9 cellular contexts compared by ENCODE assay signal in the genomic region with DNA sequence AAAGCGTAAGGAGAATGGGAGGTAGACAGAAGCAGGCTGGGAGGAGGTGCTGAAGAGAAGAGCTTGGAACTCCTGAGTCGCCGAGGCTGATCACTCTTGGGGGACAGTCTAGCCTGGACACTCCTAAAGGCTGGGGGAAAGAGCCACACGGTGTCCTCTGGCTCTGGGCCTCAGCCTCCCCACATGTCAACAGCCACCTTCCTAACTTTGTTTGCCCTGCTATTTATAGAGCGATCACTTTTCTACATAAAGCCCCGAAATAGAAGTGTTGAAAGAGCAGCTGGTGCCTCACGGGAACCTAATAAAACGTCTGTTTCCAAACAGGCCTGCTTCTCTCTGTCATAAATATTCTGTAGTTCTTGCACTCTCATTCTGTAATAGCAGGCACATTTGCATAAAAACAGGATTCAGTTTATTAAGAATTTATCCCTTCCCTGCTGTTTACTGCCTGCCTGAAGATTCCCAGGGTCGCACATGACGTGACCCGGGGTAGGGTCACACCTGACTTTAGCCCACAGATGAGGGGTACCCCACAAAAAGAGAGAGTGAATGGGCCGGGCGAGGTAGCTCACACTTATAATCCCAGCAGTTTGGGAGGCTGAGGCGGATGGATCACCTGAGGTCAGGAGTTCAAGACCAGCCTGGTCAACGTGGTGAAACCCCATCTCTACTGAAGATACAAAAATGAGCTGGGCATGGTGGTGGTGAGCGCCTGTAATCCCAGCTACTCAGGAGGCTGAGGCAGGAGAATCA.
DNase-seq lines count a peak whose midpoint lies in the region; ATAC-seq, FAIRE-seq and TF ChIP-seq lines count a peak whose summit lies in the region.
"Had no signal": no experiment of that assay in that cellular context is flagged by ENCODE, and none has a peak within 500 bp of the region (broad histone marks: within the 10 kb centered on the region; RNA-seq: fewer than 3 reads in every experiment).

No MANE protein-coding gene starts in this region.

- H3K79me2 ChIP-seq in Loucy (ENCODE audit: insufficient read depth, low read length): no peaks in the 10 kb centered on the region
- H3K79me2 ChIP-seq in K562 (ENCODE audit: control insufficient read depth, insufficient read depth, low read length): no peaks in the 10 kb centered on the region

- TF ChIP-seq RAD21 in A549 (conservative IDR thresholded peaks at IDR 0.05 in 1 of 2, IDR thresholded peaks at IDR 0.05 in 1 of 2) (no peak), K562 (CRISPR knock-in tag; conservative IDR thresholded peaks at IDR 0.05 in 1 of 2, IDR thresholded peaks at IDR 0.05 in 1 of 2) (no peak)

- H3K36me3 ChIP-seq in Loucy (ENCODE audit: insufficient read depth, low read length) (no peaks in the 10 kb centered on the region), K562 (ENCODE audit: control insufficient read depth, insufficient read depth, low read length) (no peaks in the 10 kb centered on the region), mucosa of rectum (ENCODE audit: control insufficient read depth in 2 of 2, insufficient read depth in 2 of 2, low read length in 2 of 2) (no peaks in the 10 kb centered on the region)

- FAIRE-seq in A549 (lab: Jason Lieb, UNC) (no peak), K562 (lab: Jason Lieb, UNC) (no peak)

- TF ChIP-seq CTCF in A549 (IDR thresholded peaks at IDR 0.05): no peak
- TF ChIP-seq CTCF in Loucy (conservative IDR thresholded peaks at IDR 0.05; ENCODE audit: low read length): no peak
- TF ChIP-seq CTCF in K562 (IDR thresholded peaks at IDR 0.05 in 2 of 3, conservative IDR thresholded peaks at IDR 0.05 in 1 of 3; ENCODE audit: insufficient read depth in 2 of 3, low read depth in 1 of 3, low read length in 3 of 3): no peak

- no peak overlapping the region for H3K4me3 Mint-ChIP-seq in stimulated activated naive CD8-positive, alpha-beta T cell treated with anti-CD3 and anti-CD28 coated beads, Interleukin-15, amount 100 ng/mL, for 72 hours
- H3K4me3 Mint-ChIP-seq: activated naive CD4-positive, alpha-beta T cell treated with anti-CD3 and anti-CD28 coated beads for 36 hours had no signal

- no peak for TF ChIP-seq POLR2A in A549 (IDR thresholded peaks at IDR 0.05; ENCODE audit: low read length)
- no peak for TF ChIP-seq POLR2A in K562 (conservative IDR thresholded peaks at IDR 0.05)

- 0 out of 3 replicates have a peak, but pooled peaks cover 3% of the 10 kb centered on the region for H3K4me1 ChIP-seq in A549
- H3K4me1 ChIP-seq in Loucy (ENCODE audit: insufficient read depth, low read length, poor library complexity, severe bottlenecking): peaks cover 37% of the 10 kb centered on the region
- peaks cover 17 to 19% of the 10 kb centered on the region in 2 experiments; a peak in 4 of 5 replicates for H3K4me1 ChIP-seq in K562 (replicated peaks in 1 of 2; ENCODE audit: control insufficient read depth in 2 of 2, insufficient read depth in 2 of 2, low read length in 2 of 2)
- peaks cover 19 to 33% of the 10 kb centered on the region in 2 donors for H3K4me1 ChIP-seq in mucosa of rectum (ENCODE audit: control insufficient read depth in 2 of 2, insufficient read depth in 2 of 2, low read length in 2 of 2)

- H3K4me1 Mint-ChIP-seq in stimulated activated naive CD8-positive, alpha-beta T cell treated with anti-CD3 and anti-CD28 coated beads, Interleukin-15, amount 100 ng/mL, for 72 hours: peaks cover 50% of the 10 kb centered on the region

- 82% methylated on average over 16 of the region's 16 CpGs for WGBS in A549 (ENCODE audit: missing lambda C conversion rate)
- 56% methylated on average over 16 of the region's 16 CpGs for WGBS in K562 (ENCODE audit: insufficient coverage, low coverage, missing lambda C conversion rate)

- no peaks in the 10 kb centered on the region for H3F3A ChIP-seq in Loucy (ENCODE audit: low read depth)

- POLR2A ChIA-PET in A549 (lab: Yijun Ruan, JAX) (no interaction called here), K562 (lab: Yijun Ruan, JAX) (no interaction called here), HEK293T (lab: Yijun Ruan, JAX) (no interaction called here)

- H3K4me3 ChIP-seq in A549 (no peak overlapping the region), Loucy (ENCODE audit: low read length, poor library complexity, severe bottlenecking) (no peak overlapping the region), K562 (no peak overlapping the region), mucosa of rectum (ENCODE audit: low read length in 2 of 2) (no peak overlapping the region)

- no peak overlapping the region for H3K4me2 ChIP-seq in A549
- no peak overlapping the region for H3K4me2 ChIP-seq in Loucy (ENCODE audit: low read depth, low read length, poor library complexity, severe bottlenecking)
- no peak overlapping the region for H3K4me2 ChIP-seq in K562 (ENCODE audit: insufficient read depth, low read length)

- no peak overlapping the region for H3K9ac ChIP-seq in Loucy (ENCODE audit: low read depth, low read length, poor library complexity, severe bottlenecking)
- H3K9ac ChIP-seq in K562 (ENCODE audit: insufficient read depth in 1 of 2, low read depth in 2 of 2, low read length in 2 of 2): peak overlapping the region in 1 of 2 experiments; percentile 67; a peak in 1 of 4 replicates
- no peak overlapping the region for H3K9ac ChIP-seq in mucosa of rectum (ENCODE audit: low read depth in 1 of 2, low read length in 2 of 2)

- no peak overlapping the region for H3K27ac Mint-ChIP-seq in stimulated activated naive CD8-positive, alpha-beta T cell treated with anti-CD3 and anti-CD28 coated beads, Interleukin-15, amount 100 ng/mL, for 72 hours
- H3K27ac Mint-ChIP-seq: activated naive CD4-positive, alpha-beta T cell treated with anti-CD3 and anti-CD28 coated beads for 36 hours had no signal

- H3K27me3 Mint-ChIP-seq in stimulated activated naive CD8-positive, alpha-beta T cell treated with anti-CD3 and anti-CD28 coated beads, Interleukin-15, amount 100 ng/mL, for 72 hours: no peaks in the 10 kb centered on the region

- in situ Hi-C loops in K562 (cut with MboI): no loop called here

- H3K9me2 ChIP-seq in Loucy (replicated peaks; ENCODE audit: low read depth, low read length): no peaks in the 10 kb centered on the region

- CTCF ChIA-PET in A549 (lab: Yijun Ruan, JAX) (interaction anchor here (0.7 to 1.1 kb wide), 2 partner anchors 28 to 52 kb away, joined by 3 read pairs; no protein-coding TSS in a partner anchor), K562 (lab: Yijun Ruan, JAX; ENCODE audit: low intra/inter-chr PET ratio) (no interaction called here), HEK293T (lab: Yijun Ruan, JAX) (interaction anchor here (0.6 to 0.7 kb wide), 2 partner anchors 9 to 59 kb away, joined by 3 to 4 read pairs; no protein-coding TSS in a partner anchor)

- H2AFZ ChIP-seq in Loucy (ENCODE audit: low read length) (0 out of 2 replicates have a peak overlapping the region, but pooled peaks have one; percentile 18), K562 (ENCODE audit: low read depth, low read length) (peak overlapping the region; percentile 47)

- intact Hi-C loops in K562 (cut with micrococcal nuclease): loop anchor here (5.0 kb wide), 1 partner anchor 166 kb away; no protein-coding TSS in a partner anchor

- H3K27me3 ChIP-seq in Loucy (ENCODE audit: insufficient read depth, low read length, poor library complexity, severe bottlenecking): no peaks in the 10 kb centered on the region
- no peaks in the 10 kb centered on the region for H3K27me3 ChIP-seq in K562 (ENCODE audit: control insufficient read depth in 2 of 2, insufficient read depth in 2 of 2, low read length in 2 of 2)
- no peaks in the 10 kb centered on the region for H3K27me3 ChIP-seq in mucosa of rectum (ENCODE audit: control insufficient read depth in 2 of 2, insufficient read depth in 2 of 2, low read length in 2 of 2)

- ATAC-seq in A549 (no peak; a peak in 1 of 6 replicates), K562 (0 out of 3 replicates have a peak, but pooled peaks have one; percentile 17)
- ATAC-seq in stimulated activated naive CD8-positive, alpha-beta T cell treated with anti-CD3 and anti-CD28 coated beads, Interleukin-15, amount 100 ng/mL, for 72 hours: no peak

- no peaks in the 10 kb centered on the region for H3K9me3 ChIP-seq in A549
- no peaks in the 10 kb centered on the region for H3K9me3 ChIP-seq in Loucy (ENCODE audit: insufficient read depth, low read depth, low read length)
- no peaks in the 10 kb centered on the region; the same call in 1 of the 2 replicates for H3K9me3 ChIP-seq in K562 (replicated peaks; ENCODE audit: control insufficient read depth, insufficient read depth, low read depth, low read length)
- no peaks in the 10 kb centered on the region for H3K9me3 ChIP-seq in mucosa of rectum (ENCODE audit: control insufficient read depth in 2 of 2, low read length in 2 of 2)

- H3K27ac ChIP-seq in A549 (peak overlapping the region; percentile 29 to 65; a peak in 3 of 6 replicates), K562 (ENCODE audit: extremely low read depth, low read depth, low read length) (no peak overlapping the region), mucosa of rectum (ENCODE audit: low read depth in 2 of 2, low read length in 2 of 2) (peak overlapping the region; percentile 23 to 45)

- no peaks in the 10 kb centered on the region for H4K20me1 ChIP-seq in Loucy (ENCODE audit: insufficient read depth, low read length, poor library complexity, severe bottlenecking)
- no peaks in the 10 kb centered on the region for H4K20me1 ChIP-seq in K562 (replicated peaks; ENCODE audit: control insufficient read depth, insufficient read depth, low read length)

- H3K9me1 ChIP-seq in K562 (ENCODE audit: control insufficient read depth, insufficient read depth, low read length): no peaks in the 10 kb centered on the region

- H3K9me3 Mint-ChIP-seq in stimulated activated naive CD8-positive, alpha-beta T cell treated with anti-CD3 and anti-CD28 coated beads, Interleukin-15, amount 100 ng/mL, for 72 hours: no peaks in the 10 kb centered on the region
- H3K9me3 Mint-ChIP-seq: activated naive CD4-positive, alpha-beta T cell treated with anti-CD3 and anti-CD28 coated beads for 36 hours had no signal

- no TSS peak for BruUV-seq in K562 (replicated peaks; lab: Mats Ljungman, UMichigan)

- DNase-seq in A549 (ENCODE audit: low read depth in 1 of 2, low spot score in 1 of 2): no peak
- DNase-seq in K562 (ENCODE audit: extremely low read depth in 1 of 4, low spot score in 3 of 4): no peak
- no peak for DNase-seq in nucleus accumbens (lab: John Stamatoyannopoulos, UW)
- no peak for DNase-seq in stimulated activated naive CD8-positive, alpha-beta T cell treated with anti-CD3 and anti-CD28 coated beads, Interleukin-15, amount 100 ng/mL, for 72 hours
- DNase-seq in activated CD4-positive, alpha-beta T cell treated with anti-CD3 and anti-CD28 coated beads for 48 hours: no peak
- no peak for DNase-seq in HEK293T (ENCODE audit: extremely low spot score)
- DNase-seq: activated naive CD4-positive, alpha-beta T cell treated with anti-CD3 and anti-CD28 coated beads for 36 hours had no signal

- TF ChIP-seq EP300 in A549 (IDR thresholded peaks at IDR 0.05) (no peak), K562 (IDR thresholded peaks at IDR 0.05; ENCODE audit: low read length) (no peak)

TF ChIP-seq in A549, 52 proteins besides CTCF, POLR2A, EP300 and RAD21 (continues in another document):
- TF ChIP-seq JUNB (IDR thresholded peaks at IDR 0.05) (no peak), JUN (IDR thresholded peaks at IDR 0.05) (no peak)

TF ChIP-seq in K562, 482 proteins besides CTCF, POLR2A, EP300 and RAD21 (continues in another document):
- TF ChIP-seq ZNF583 (CRISPR knock-in tag; IDR thresholded peaks at IDR 0.05): no peak

TF ChIP-seq in HEK293T, 16 proteins besides CTCF, POLR2A, EP300 and RAD21 (continues in another document):
- TF ChIP-seq NFRKB (IDR thresholded peaks at IDR 0.05) (no peak), SP1 (IDR thresholded peaks at IDR 0.05) (no peak)
